8 cellular contexts compared by ENCODE assay signal in the genomic region with DNA sequence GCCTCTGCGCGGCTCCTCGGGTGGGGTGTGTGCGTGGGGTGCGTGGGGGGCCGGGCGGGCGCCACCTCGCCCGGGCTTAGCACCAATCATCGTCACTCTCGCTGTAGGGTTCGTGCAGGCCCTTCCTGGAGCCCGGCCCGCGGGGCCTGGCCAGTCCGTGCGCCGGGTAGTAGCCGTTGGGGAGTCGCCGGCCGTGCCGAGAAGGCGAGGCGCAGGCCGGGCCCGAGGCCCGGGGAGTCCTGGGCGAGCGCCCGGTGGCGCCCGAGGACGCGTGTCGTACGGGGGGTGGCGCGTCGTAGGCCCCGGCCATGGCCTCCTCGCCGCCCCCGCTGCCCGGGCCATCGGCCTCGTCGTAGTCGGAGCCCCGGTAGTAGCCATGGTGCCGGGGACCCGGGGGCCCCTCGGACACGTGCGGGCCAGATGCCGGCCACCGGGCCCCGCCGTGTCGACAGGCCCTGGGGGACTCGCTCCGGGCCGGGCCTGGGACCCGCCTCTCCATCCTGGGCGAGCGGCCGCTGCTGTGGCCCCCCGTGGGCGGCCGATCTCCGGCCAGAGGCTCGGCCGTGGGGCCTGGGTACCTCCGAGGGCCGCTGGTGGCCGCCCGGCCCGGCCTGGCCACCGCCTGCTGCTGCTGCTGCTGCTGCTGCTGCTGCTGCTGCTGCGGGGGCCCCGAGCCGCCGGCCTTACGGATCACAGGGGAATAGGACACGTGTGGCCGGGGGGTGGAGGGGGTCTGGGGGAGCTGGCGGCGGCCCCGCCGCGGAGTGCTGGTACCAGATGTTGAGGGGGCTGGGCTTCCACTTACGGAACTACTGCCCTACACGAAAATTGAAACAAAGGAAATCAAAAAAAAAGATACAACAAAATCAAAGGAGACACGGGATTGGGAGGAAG. TPM values are rescaled to one million over a fixed set of nuclear protein-coding genes. Genes with fewer than 3 reads are reported as not detected.
DNase-seq lines count a peak whose midpoint lies in the region; ATAC-seq and TF ChIP-seq lines count a peak whose summit lies in the region.

No MANE protein-coding gene starts in this region.

- TF ChIP-seq CTCF in GM12864 (IDR thresholded peaks at IDR 0.05; ENCODE audit: low read depth, low read length, missing control alignments) = no peak
- TF ChIP-seq CTCF in RWPE1 (conservative IDR thresholded peaks at IDR 0.05; ENCODE audit: low read depth) = no peak
- TF ChIP-seq CTCF in sigmoid colon (IDR thresholded peaks at IDR 0.05) = no peak
- no peak for TF ChIP-seq CTCF in WERI-Rb-1 (IDR thresholded peaks at IDR 0.05; ENCODE audit: low read depth, low read length)

- no peak for TF ChIP-seq EP300 in sigmoid colon (IDR thresholded peaks at IDR 0.05)

- DNase-seq in GM12864 (ENCODE audit: low read depth) = no peak
- peak; percentile 42 for DNase-seq in RWPE1 (ENCODE audit: low spot score)
- peak; percentile 68 for DNase-seq in fibroblast of gingiva (ENCODE audit: low read depth)
- DNase-seq in sigmoid colon = peak; percentile 74
- DNase-seq in NCI-H1436 (lab: John Stamatoyannopoulos, UW) = no peak
- no peak for DNase-seq in left colon
- DNase-seq in NCI-H187 treated with DMSO at 0.1 percent for 48 hours (lab: John Stamatoyannopoulos, UW) = no peak
- DNase-seq in WERI-Rb-1 = no peak

- H3K4me3 ChIP-seq in GM12864 (ENCODE audit: low read depth, low read length) (peak overlapping the region; percentile 65), sigmoid colon (peak overlapping the region; percentile 33 to 54 (median 48)), WERI-Rb-1 (ENCODE audit: low read depth, low read length) (no peak overlapping the region)

- POLR2A ChIA-PET in RWPE1 (lab: Yijun Ruan, JAX; ENCODE audit: low non-redundant PET) = no interaction called here

- ATAC-seq in left colon = no peak

- 74 to 84% methylated on average over 95 of the region's 95 CpGs for WGBS in sigmoid colon, 2 donors

- no peak for TF ChIP-seq POLR2A in sigmoid colon (IDR thresholded peaks at IDR 0.05)

- H3K27ac ChIP-seq in RWPE1 = peak overlapping the region; percentile 93
- peak overlapping the region; percentile 27 to 68 (median 60) for H3K27ac ChIP-seq in sigmoid colon
- no peak overlapping the region for H3K27ac ChIP-seq in WERI-Rb-1

- peaks cover 0 to 15% (median 4%) of the 10 kb centered on the region in 4 donors for H3K4me1 ChIP-seq in sigmoid colon

- CTCF ChIA-PET in RWPE1 (lab: Yijun Ruan, JAX) = no interaction called here

- H3K27me3 ChIP-seq in sigmoid colon = peaks cover 0 to 4% (median 0%) of the 10 kb centered on the region in 3 donors
- H3K27me3 ChIP-seq in WERI-Rb-1 (ENCODE audit: insufficient read depth, low read depth, severe bottlenecking) = no peaks in the 10 kb centered on the region

- H3K36me3 ChIP-seq in sigmoid colon = no peaks in the 10 kb centered on the region
- no peaks in the 10 kb centered on the region for H3K36me3 ChIP-seq in WERI-Rb-1

- H3K9me3 ChIP-seq in sigmoid colon (no peaks in the 10 kb centered on the region), WERI-Rb-1 (ENCODE audit: severe bottlenecking) (no peaks in the 10 kb centered on the region)

- intact Hi-C loops in sigmoid colon (cut with DNase I) (loop anchor here (5.0 kb wide), 1 partner anchor 40 kb away; no protein-coding TSS in a partner anchor), left colon (cut with DNase I, micrococcal nuclease) (no loop called here)

RNA-seq across cellular contexts. Expression of a gene that starts 57.3 kb away (rescaled TPM):
- total RNA-seq in sigmoid colon (100 to 1,000 TPM in 2 of 4 donors, 10 to 100 TPM in 2; 30.3 to 215 (median 85.6) TPM), left colon (100 to 1,000 TPM; 116 to 155 TPM)
- polyA plus RNA-seq in sigmoid colon = 100 to 1,000 TPM in 2 of 3 donors, 10 to 100 TPM in 1; 62.9 to 163 (median 138) TPM

RNA-seq across cellular contexts. Expression of a gene that starts 57.3 kb away (rescaled TPM):
- total RNA-seq in sigmoid colon (10 to 100 TPM; 65.3 to 87.0 (median 76.8) TPM), left colon (10 to 100 TPM; 48.0 to 66.0 TPM)
- 100 to 1,000 TPM in 1 of 3 donors, 10 to 100 TPM in 2; 63.1 to 127 (median 64.0) TPM for polyA plus RNA-seq in sigmoid colon

Comparison
In these comparisons a context has a peak if more than half of its experiments do, and no peak if none do; other contexts are left out.
1. DNase-seq: peak in RWPE1 (single experiment), fibroblast of gingiva (single experiment) and sigmoid colon (single experiment); none in GM12864 (single experiment), NCI-H1436 (single experiment), left colon (0 of 2), NCI-H187 treated with DMSO at 0.1 percent for 48 hours (single experiment) and WERI-Rb-1 (single experiment).